In the genomic region with DNA sequence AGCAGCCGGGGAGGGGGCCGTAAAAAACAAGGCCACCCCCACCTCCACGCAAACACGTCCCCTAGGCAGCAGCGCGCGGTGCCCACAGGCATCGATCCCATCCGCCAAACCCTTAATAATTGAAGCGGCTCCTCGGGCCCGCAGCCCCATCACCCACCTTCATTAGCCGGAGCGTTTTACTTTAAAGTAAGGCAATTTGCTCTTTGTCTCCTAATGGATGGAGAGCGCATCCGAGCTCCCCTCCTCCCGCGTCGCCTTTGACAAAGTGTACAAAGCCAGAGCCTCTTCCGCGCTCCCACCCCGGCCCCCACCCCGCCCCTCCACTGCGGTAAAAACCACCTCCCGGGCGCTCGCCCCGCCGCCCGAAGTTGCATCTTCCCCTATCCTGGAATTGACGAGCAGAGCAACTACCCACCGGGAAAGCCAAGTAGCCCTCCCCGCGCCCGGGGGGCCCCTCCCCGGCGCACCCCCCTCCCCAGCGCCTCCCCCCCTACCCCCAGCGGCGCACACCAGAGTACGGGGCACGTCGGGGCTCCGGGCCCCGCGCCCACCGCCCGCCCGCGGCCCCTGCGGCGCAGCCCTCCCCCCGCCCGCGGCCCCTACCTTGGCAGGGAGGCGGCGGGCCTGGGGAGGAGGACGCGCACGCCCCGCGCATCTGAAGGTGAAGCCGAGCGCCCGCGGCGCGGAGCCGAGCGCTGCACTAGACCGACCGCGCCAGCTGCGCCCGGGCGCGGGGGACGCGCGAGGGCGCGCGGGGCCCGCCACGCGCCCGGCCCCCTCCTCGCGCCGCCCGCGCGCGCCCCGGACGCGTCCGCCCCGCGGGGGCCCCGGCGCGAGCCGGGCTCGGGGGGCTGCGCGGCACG, we compare ENCODE assay signal across 1 cellular context.
TF ChIP-seq lines count a peak whose summit lies in the region.

A gene with protein sequence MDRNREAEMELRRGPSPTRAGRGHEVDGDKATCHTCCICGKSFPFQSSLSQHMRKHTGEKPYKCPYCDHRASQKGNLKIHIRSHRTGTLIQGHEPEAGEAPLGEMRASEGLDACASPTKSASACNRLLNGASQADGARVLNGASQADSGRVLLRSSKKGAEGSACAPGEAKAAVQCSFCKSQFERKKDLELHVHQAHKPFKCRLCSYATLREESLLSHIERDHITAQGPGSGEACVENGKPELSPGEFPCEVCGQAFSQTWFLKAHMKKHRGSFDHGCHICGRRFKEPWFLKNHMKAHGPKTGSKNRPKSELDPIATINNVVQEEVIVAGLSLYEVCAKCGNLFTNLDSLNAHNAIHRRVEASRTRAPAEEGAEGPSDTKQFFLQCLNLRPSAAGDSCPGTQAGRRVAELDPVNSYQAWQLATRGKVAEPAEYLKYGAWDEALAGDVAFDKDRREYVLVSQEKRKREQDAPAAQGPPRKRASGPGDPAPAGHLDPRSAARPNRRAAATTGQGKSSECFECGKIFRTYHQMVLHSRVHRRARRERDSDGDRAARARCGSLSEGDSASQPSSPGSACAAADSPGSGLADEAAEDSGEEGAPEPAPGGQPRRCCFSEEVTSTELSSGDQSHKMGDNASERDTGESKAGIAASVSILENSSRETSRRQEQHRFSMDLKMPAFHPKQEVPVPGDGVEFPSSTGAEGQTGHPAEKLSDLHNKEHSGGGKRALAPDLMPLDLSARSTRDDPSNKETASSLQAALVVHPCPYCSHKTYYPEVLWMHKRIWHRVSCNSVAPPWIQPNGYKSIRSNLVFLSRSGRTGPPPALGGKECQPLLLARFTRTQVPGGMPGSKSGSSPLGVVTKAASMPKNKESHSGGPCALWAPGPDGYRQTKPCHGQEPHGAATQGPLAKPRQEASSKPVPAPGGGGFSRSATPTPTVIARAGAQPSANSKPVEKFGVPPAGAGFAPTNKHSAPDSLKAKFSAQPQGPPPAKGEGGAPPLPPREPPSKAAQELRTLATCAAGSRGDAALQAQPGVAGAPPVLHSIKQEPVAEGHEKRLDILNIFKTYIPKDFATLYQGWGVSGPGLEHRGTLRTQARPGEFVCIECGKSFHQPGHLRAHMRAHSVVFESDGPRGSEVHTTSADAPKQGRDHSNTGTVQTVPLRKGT (minus strand): TSS at position 702 of the 863 bp plus-strand sequence. CDS start 52,188 bp downstream, outside the sequence.

TF ChIP-seq in liver, 16 proteins besides CTCF, POLR2A, EP300 and RAD21 (continued from another document):
- TF ChIP-seq SP1 (IDR thresholded peaks at IDR 0.05) (no peak), HNF4G (IDR thresholded peaks at IDR 0.05) (no peak), HNF4A (conservative IDR thresholded peaks at IDR 0.05) (no peak), RXRA (IDR thresholded peaks at IDR 0.05) (no peak), NR2F2 (IDR thresholded peaks at IDR 0.05) (no peak), TAF1 (conservative IDR thresholded peaks at IDR 0.05) (no peak), GABPA (IDR thresholded peaks at IDR 0.05 in 1 of 2, conservative IDR thresholded peaks at IDR 0.05 in 1 of 2) (no peak), EGR1 (IDR thresholded peaks at IDR 0.05; ENCODE audit: low read depth in 2 of 2) (no peak), YY1 (IDR thresholded peaks at IDR 0.05) (no peak), FOXA1 (IDR thresholded peaks at IDR 0.05) (no peak), JUND (IDR thresholded peaks at IDR 0.05) (no peak)
- TF ChIP-seq, protein P1, sequence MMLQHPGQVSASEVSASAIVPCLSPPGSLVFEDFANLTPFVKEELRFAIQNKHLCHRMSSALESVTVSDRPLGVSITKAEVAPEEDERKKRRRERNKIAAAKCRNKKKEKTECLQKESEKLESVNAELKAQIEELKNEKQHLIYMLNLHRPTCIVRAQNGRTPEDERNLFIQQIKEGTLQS (IDR thresholded peaks at IDR 0.05): no peak
- TF ChIP-seq, protein P2, sequence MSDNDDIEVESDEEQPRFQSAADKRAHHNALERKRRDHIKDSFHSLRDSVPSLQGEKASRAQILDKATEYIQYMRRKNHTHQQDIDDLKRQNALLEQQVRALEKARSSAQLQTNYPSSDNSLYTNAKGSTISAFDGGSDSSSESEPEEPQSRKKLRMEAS (IDR thresholded peaks at IDR 0.05): no peak
- TF ChIP-seq, protein P3, sequence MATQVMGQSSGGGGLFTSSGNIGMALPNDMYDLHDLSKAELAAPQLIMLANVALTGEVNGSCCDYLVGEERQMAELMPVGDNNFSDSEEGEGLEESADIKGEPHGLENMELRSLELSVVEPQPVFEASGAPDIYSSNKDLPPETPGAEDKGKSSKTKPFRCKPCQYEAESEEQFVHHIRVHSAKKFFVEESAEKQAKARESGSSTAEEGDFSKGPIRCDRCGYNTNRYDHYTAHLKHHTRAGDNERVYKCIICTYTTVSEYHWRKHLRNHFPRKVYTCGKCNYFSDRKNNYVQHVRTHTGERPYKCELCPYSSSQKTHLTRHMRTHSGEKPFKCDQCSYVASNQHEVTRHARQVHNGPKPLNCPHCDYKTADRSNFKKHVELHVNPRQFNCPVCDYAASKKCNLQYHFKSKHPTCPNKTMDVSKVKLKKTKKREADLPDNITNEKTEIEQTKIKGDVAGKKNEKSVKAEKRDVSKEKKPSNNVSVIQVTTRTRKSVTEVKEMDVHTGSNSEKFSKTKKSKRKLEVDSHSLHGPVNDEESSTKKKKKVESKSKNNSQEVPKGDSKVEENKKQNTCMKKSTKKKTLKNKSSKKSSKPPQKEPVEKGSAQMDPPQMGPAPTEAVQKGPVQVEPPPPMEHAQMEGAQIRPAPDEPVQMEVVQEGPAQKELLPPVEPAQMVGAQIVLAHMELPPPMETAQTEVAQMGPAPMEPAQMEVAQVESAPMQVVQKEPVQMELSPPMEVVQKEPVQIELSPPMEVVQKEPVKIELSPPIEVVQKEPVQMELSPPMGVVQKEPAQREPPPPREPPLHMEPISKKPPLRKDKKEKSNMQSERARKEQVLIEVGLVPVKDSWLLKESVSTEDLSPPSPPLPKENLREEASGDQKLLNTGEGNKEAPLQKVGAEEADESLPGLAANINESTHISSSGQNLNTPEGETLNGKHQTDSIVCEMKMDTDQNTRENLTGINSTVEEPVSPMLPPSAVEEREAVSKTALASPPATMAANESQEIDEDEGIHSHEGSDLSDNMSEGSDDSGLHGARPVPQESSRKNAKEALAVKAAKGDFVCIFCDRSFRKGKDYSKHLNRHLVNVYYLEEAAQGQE (IDR thresholded peaks at IDR 0.05): no peak
- TF ChIP-seq, protein P4, sequence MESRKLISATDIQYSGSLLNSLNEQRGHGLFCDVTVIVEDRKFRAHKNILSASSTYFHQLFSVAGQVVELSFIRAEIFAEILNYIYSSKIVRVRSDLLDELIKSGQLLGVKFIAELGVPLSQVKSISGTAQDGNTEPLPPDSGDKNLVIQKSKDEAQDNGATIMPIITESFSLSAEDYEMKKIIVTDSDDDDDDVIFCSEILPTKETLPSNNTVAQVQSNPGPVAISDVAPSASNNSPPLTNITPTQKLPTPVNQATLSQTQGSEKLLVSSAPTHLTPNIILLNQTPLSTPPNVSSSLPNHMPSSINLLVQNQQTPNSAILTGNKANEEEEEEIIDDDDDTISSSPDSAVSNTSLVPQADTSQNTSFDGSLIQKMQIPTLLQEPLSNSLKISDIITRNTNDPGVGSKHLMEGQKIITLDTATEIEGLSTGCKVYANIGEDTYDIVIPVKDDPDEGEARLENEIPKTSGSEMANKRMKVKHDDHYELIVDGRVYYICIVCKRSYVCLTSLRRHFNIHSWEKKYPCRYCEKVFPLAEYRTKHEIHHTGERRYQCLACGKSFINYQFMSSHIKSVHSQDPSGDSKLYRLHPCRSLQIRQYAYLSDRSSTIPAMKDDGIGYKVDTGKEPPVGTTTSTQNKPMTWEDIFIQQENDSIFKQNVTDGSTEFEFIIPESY (IDR thresholded peaks at IDR 0.05): no peak
